29 cellular contexts compared by ENCODE assay signal in the genomic region with DNA sequence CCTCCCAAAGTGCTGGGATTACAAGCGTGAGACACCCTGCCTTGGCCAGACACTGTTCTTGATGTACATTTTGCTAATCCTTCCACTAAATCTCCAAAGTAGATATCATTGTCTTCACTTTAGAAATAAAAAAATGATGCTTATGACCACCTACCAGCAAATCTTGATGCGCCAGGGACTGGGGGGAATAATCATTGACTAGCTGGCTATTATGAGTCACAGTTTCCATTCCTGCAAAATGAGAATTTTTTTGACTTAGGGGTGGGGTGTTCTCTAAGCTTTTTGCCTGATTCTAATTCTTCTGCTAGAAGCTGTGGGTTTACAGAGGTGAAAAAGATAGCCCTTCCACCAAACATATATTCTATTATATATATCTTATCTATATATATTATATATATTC. TPM values are rescaled to one million over a fixed set of nuclear protein-coding genes. Genes with fewer than 3 reads are reported as not detected.
A peak's percentile ranks its signal among the peaks of the same experiment; 100 is the strongest.
DNase-seq lines count a peak whose midpoint lies in the region; ATAC-seq and TF ChIP-seq lines count a peak whose summit lies in the region.
"Had no signal": no experiment of that assay in that cellular context is flagged by ENCODE, and none has a peak within 500 bp of the region (broad histone marks: within the 10 kb centered on the region; RNA-seq: fewer than 3 reads in every experiment).

No MANE protein-coding gene starts in this region.

- peaks cover 43% of the 10 kb centered on the region for H3K4me1 ChIP-seq in ACC112 (ENCODE audit: control insufficient read depth, insufficient read depth, low read length, unreplicated experiment)
- peaks cover 35% of the 10 kb centered on the region for H3K4me1 ChIP-seq in adipocyte (ENCODE audit: control insufficient read depth, insufficient read depth, low read length)
- H3K4me1 ChIP-seq in suprapubic skin, result peaks cover 26% of the 10 kb centered on the region

- no peak for TF ChIP-seq CTCF in fibroblast of the aortic adventitia (IDR thresholded peaks at IDR 0.05; ENCODE audit: insufficient read depth, low read length)
- TF ChIP-seq CTCF in suprapubic skin (IDR thresholded peaks at IDR 0.05), result no peak

- WGBS in suprapubic skin, result 75% methylated on average over 2 of the region's 2 CpGs

- DNase-seq in ELR (ENCODE audit: low read depth) (peak; percentile 60), adipocyte (ENCODE audit: low read depth) (peak; percentile 28), fibroblast of the aortic adventitia (ENCODE audit: low read depth) (peak; percentile 73), suprapubic skin (ENCODE audit: low spot score in 2 of 2) (no peak)
- no peak for DNase-seq in activated naive CD4-positive, alpha-beta T cell treated with anti-CD3 and anti-CD28 coated beads, Interleukin-2, amount 50 U/mL, for 16 hours
- DNase-seq: activated CD4-positive, alpha-beta T cell treated with anti-CD3 and anti-CD28 coated beads, Interleukin-2, amount 50 U/mL, for 1 hour; activated gamma-delta T cell treated with Interleukin-2 at 50 U/mL for 16 hours; amniotic stem cell; DMS 273 treated with DMSO at 0.1 percent for 48 hours; GDM1; H9; KBM-7; kidney; NCI-H1048; NCI-H2081; NK-92 treated with Interleukin-12 subunit alpha and Interleukin-12 subunit beta, amount 100 ng/mL, for 24 hours; posterior cingulate gyrus; T-helper 17 cell; upper lobe of right lung; WERI-Rb-1 had no signal

- ATAC-seq in HG03139 (IDR thresholded peaks at IDR 0.05; ENCODE audit: unreplicated experiment), result no peak
- ATAC-seq: gastroesophageal sphincter, T-helper 17 cell, upper lobe of right lung had no signal

- no peaks in the 10 kb centered on the region for H3K9me3 ChIP-seq in adipocyte (ENCODE audit: control insufficient read depth, low read length)
- H3K9me3 ChIP-seq in suprapubic skin, result no peaks in the 10 kb centered on the region
- H3K9me3 ChIP-seq: gastroesophageal sphincter, upper lobe of right lung had no signal

- H3K27me3 ChIP-seq in ACC112 (ENCODE audit: insufficient read depth, low read length) (peaks cover 7% of the 10 kb centered on the region), adipocyte (replicated peaks; ENCODE audit: control insufficient read depth, insufficient read depth, low read length) (peaks cover 4% of the 10 kb centered on the region), suprapubic skin (peaks cover 31% of the 10 kb centered on the region)

- H3K27ac ChIP-seq in ACC112 (ENCODE audit: low read depth, low read length) (peak overlapping the region; percentile 75; the same call in 1 of the 2 replicates), suprapubic skin (no peak overlapping the region)
- H3K27ac ChIP-seq: gastroesophageal sphincter, upper lobe of right lung, WERI-Rb-1 had no signal

- H3K36me3 ChIP-seq in ACC112 (ENCODE audit: insufficient read depth, low read length) (no peaks in the 10 kb centered on the region), adipocyte (ENCODE audit: control insufficient read depth, insufficient read depth, low read length, severe bottlenecking) (no peaks in the 10 kb centered on the region), suprapubic skin (no peaks in the 10 kb centered on the region)
- H3K36me3 ChIP-seq: gastroesophageal sphincter, upper lobe of right lung, WERI-Rb-1 had no signal

- no peak overlapping the region for H3K9ac ChIP-seq in adipocyte (ENCODE audit: low read length)

- no peak overlapping the region for H2AFZ ChIP-seq in ACC112 (ENCODE audit: low read length, unreplicated experiment)

- H3K4me3 ChIP-seq in ACC112 (ENCODE audit: low read depth, low read length), result no peak overlapping the region
- H3K4me3 ChIP-seq in adipocyte (ENCODE audit: low read length), result no peak overlapping the region
- no peak overlapping the region for H3K4me3 ChIP-seq in fibroblast of the aortic adventitia (ENCODE audit: low read depth, low read length)
- no peak overlapping the region for H3K4me3 ChIP-seq in suprapubic skin
- H3K4me3 ChIP-seq: gastroesophageal sphincter, upper lobe of right lung had no signal

- TF ChIP-seq EP300 in suprapubic skin (IDR thresholded peaks at IDR 0.05), result no peak

- H3K79me2 ChIP-seq in ACC112 (ENCODE audit: control insufficient read depth, insufficient read depth, low read length, unreplicated experiment), result peaks cover 3% of the 10 kb centered on the region

- TF ChIP-seq POLR2A in suprapubic skin (IDR thresholded peaks at IDR 0.05), result no peak

RNA-seq across cellular contexts. Expression of gene RFC4, which starts 17.1 kb away (rescaled TPM):
- 13.2 and 48.4 TPM in 2 replicates for total RNA-seq in fibroblast of the aortic adventitia (ENCODE audit: low replicate concordance)
- 10 to 100 TPM in 3 of 4 donors, 1 to 10 TPM in 1; 9.6 to 22.3 (median 15.8) TPM for total RNA-seq in suprapubic skin

RNA-seq across cellular contexts. Expression of gene ADIPOQ, which starts 19.1 kb away (rescaled TPM):
- total RNA-seq in fibroblast of the aortic adventitia (ENCODE audit: low replicate concordance), result not detected in 2 replicates
- 10 to 100 TPM; 10.7 to 21.6 (median 19.7) TPM for total RNA-seq in suprapubic skin
- total RNA-seq: dermis microvascular lymphatic vessel endothelial cell, endothelial cell of umbilical vein, H9, kidney, lung microvascular endothelial cell, neural crest cell, RPMI7951, SK-MEL-5, T-helper 17 cell, upper lobe of right lung had no signal

RNA-seq across cellular contexts. Expression of gene EIF4A2, which starts 40.0 kb away (rescaled TPM):
- total RNA-seq in fibroblast of the aortic adventitia (ENCODE audit: low replicate concordance), result 383 and 640 TPM in 2 replicates
- total RNA-seq in suprapubic skin, result 100 to 1,000 TPM; 209 to 410 (median 291) TPM

Comparison
In these comparisons a context has a peak if more than half of its experiments do, and no peak if none do; other contexts are left out.
1. DNase-seq: peak in ELR (single experiment), adipocyte (single experiment) and fibroblast of the aortic adventitia (single experiment); none in activated naive CD4-positive, alpha-beta T cell treated with anti-CD3 and anti-CD28 coated beads, Interleukin-2, amount 50 U/mL, for 16 hours (single experiment) and suprapubic skin (0 of 2).
2. RNA of gene ADIPOQ, which starts 19.1 kb away (total RNA-seq): 10.7 to 21.6 TPM in suprapubic skin; not detected in fibroblast of the aortic adventitia; every median in the first group is over 10 times any median in the second.